In the genomic region with DNA sequence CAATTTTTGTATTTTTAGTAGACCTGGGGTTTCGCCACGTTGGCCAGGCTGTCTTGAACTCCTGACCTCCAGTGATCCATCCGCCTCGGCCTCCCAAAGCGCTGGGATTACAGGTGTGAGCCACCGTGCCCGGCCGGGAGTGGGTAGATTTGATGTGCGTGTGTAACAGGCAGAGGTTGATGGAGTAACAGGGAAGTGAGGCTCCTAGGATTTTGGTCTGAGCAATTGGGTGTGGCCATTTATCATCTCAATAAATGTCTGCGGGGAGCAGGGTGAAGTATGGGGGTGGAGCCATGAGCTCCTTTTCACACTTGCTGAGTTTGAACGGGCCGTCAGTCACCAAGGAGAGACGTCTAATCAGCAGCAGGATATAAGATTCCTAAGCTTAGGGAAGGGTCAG, we compare ENCODE assay signal across 12 cellular contexts. TPM values are rescaled to one million over a fixed set of nuclear protein-coding genes. Genes with fewer than 3 reads are reported as not detected.
DNase-seq lines count a peak whose midpoint lies in the region; ATAC-seq and TF ChIP-seq lines count a peak whose summit lies in the region.
"Had no signal": no experiment of that assay in that cellular context is flagged by ENCODE, and none has a peak within 500 bp of the region (broad histone marks: within the 10 kb centered on the region; RNA-seq: fewer than 3 reads in every experiment).

No MANE protein-coding gene starts in this region.

- H3K27me3 ChIP-seq in naive thymus-derived CD4-positive, alpha-beta T cell (ENCODE audit: control insufficient read depth in 2 of 2, insufficient read depth in 2 of 2, low read length in 2 of 2): no peaks in the 10 kb centered on the region
- H3K27me3 ChIP-seq: foreskin keratinocyte had no signal

- TF ChIP-seq CTCF in Calu3 (IDR thresholded peaks at IDR 0.05; ENCODE audit: unreplicated experiment): no peak
- no peak for TF ChIP-seq CTCF in brain (conservative IDR thresholded peaks at IDR 0.05)

- intact Hi-C loops in Calu3 (cut with micrococcal nuclease; ENCODE audit: unreplicated experiment): no loop called here
- intact Hi-C loops in naive thymus-derived CD4-positive, alpha-beta T cell (cut with micrococcal nuclease): loop anchor here (2.0 to 10.0 kb wide), 4 partner anchors 42 to 286 kb away; a partner anchor contains a TSS

- H3K4me3 Mint-ChIP-seq in Calu3 (ENCODE audit: low read depth, unreplicated experiment) (peak overlapping the region; percentile 92), brain (peak overlapping the region; percentile 93 to 96 (median 95))
- peak overlapping the region; percentile 59 to 93 (median 90) for H3K4me3 Mint-ChIP-seq in naive thymus-derived CD4-positive, alpha-beta T cell

- POLR2A ChIA-PET in naive thymus-derived CD4-positive, alpha-beta T cell (lab: Charles Lee): no interaction called here

- DNase-seq in Calu3: no peak
- peak; percentile 77 for DNase-seq in LoVo (ENCODE audit: low spot score)
- no peak for DNase-seq in naive thymus-derived CD4-positive, alpha-beta T cell
- DNase-seq in COLO829 (ENCODE audit: low spot score): no peak
- DNase-seq in AG08395 (ENCODE audit: low spot score): no peak
- DNase-seq: activated effector memory CD4-positive, alpha-beta T cell treated with Interleukin-2 at 50 U/mL for 16 hours; GF-D8; retina had no signal

- H3K36me3 ChIP-seq in naive thymus-derived CD4-positive, alpha-beta T cell (ENCODE audit: control insufficient read depth in 2 of 3, insufficient read depth in 3 of 3, low read length in 3 of 3): peaks cover 0 to 12% (median 0%) of the 10 kb centered on the region in 3 experiments

- H3K36me3 Mint-ChIP-seq in Calu3 (ENCODE audit: insufficient read depth, unreplicated experiment) (peaks cover 41% of the 10 kb centered on the region), brain (peaks cover 13% of the 10 kb centered on the region)
- H3K36me3 Mint-ChIP-seq in naive thymus-derived CD4-positive, alpha-beta T cell: peaks cover 0 to 15% (median 0%) of the 10 kb centered on the region in 5 donors

- CTCF ChIA-PET in Calu3 (lab: Charles Lee): no interaction called here
- CTCF ChIA-PET in naive thymus-derived CD4-positive, alpha-beta T cell (lab: Charles Lee): interaction anchor here (0.9 kb wide), 1 partner anchor 89 kb away, joined by 3 read pairs; no protein-coding TSS in a partner anchor

- H3K27me3 Mint-ChIP-seq in Calu3 (ENCODE audit: unreplicated experiment) (no peaks in the 10 kb centered on the region), brain (peaks cover 12% of the 10 kb centered on the region)
- peaks cover 0 to 4% (median 0%) of the 10 kb centered on the region in 5 donors for H3K27me3 Mint-ChIP-seq in naive thymus-derived CD4-positive, alpha-beta T cell

- H3K9me3 Mint-ChIP-seq in Calu3 (ENCODE audit: low read depth, unreplicated experiment) (no peaks in the 10 kb centered on the region), brain (peaks cover 0 to 3% (median 0%) of the 10 kb centered on the region in 5 experiments)
- H3K9me3 Mint-ChIP-seq in naive thymus-derived CD4-positive, alpha-beta T cell: peaks cover 0 to 6% (median 0%) of the 10 kb centered on the region in 11 donors

- ATAC-seq in naive thymus-derived CD4-positive, alpha-beta T cell: no peak
- ATAC-seq in HG02938 (IDR thresholded peaks at IDR 0.05; ENCODE audit: unreplicated experiment) (no peak), HG03520 (IDR thresholded peaks at IDR 0.05; ENCODE audit: unreplicated experiment) (no peak)

- H3K27ac ChIP-seq in naive thymus-derived CD4-positive, alpha-beta T cell (ENCODE audit: low read depth, low read length): no peak overlapping the region

- H3K4me1 ChIP-seq in naive thymus-derived CD4-positive, alpha-beta T cell (ENCODE audit: control insufficient read depth in 2 of 2, insufficient read depth in 2 of 2, low read length in 2 of 2): peaks cover 10 to 14% of the 10 kb centered on the region in 2 donors
- H3K4me1 ChIP-seq: foreskin keratinocyte had no signal

- H3K9me3 ChIP-seq in naive thymus-derived CD4-positive, alpha-beta T cell (ENCODE audit: control insufficient read depth in 2 of 3, low read length in 3 of 3): no peaks in the 10 kb centered on the region

- H3K27ac Mint-ChIP-seq in Calu3 (ENCODE audit: unreplicated experiment) (peak overlapping the region; percentile 87), brain (peak overlapping the region; percentile 88 to 97 (median 95))
- peak overlapping the region; percentile 65 to 93 (median 88) for H3K27ac Mint-ChIP-seq in naive thymus-derived CD4-positive, alpha-beta T cell

- H3K4me1 Mint-ChIP-seq in Calu3 (ENCODE audit: low read depth, unreplicated experiment) (peaks cover 20% of the 10 kb centered on the region), brain (peaks cover 46% of the 10 kb centered on the region)
- peaks cover 28 to 55% (median 49%) of the 10 kb centered on the region in 7 donors for H3K4me1 Mint-ChIP-seq in naive thymus-derived CD4-positive, alpha-beta T cell

- H3K4me3 ChIP-seq in naive thymus-derived CD4-positive, alpha-beta T cell (ENCODE audit: low read length): no peak overlapping the region

- no TSS peak for BruUV-seq in Calu3 (replicated peaks; lab: Mats Ljungman, UMichigan)

RNA-seq across cellular contexts. Expression of a gene that starts 1.2 kb away (rescaled TPM):
- 23.4 and 25.8 TPM in 2 replicates for total RNA-seq in Calu3 (2022)
- polyA plus RNA-seq in brain (ENCODE audit: insufficient read depth, low read depth, low replicate concordance): 51.7 TPM
- total RNA-seq in naive thymus-derived CD4-positive, alpha-beta T cell: 10 to 100 TPM; 17.8 to 44.1 (median 28.6) TPM
- 10 to 100 TPM; 14.0 to 29.9 TPM for polyA plus RNA-seq in naive thymus-derived CD4-positive, alpha-beta T cell

RNA-seq across cellular contexts. Expression of a gene that starts 3.2 kb away (rescaled TPM):
- total RNA-seq in Calu3 (2022): 4.7 and 5.8 TPM in 2 replicates
- 4.0 TPM for polyA plus RNA-seq in brain (ENCODE audit: insufficient read depth, low read depth, low replicate concordance)
- total RNA-seq in naive thymus-derived CD4-positive, alpha-beta T cell: 1 to 10 TPM; 1.6 to 3.1 (median 2.5) TPM
- under 1 TPM; 0.07 to 0.35 TPM for polyA plus RNA-seq in naive thymus-derived CD4-positive, alpha-beta T cell

RNA-seq across cellular contexts. Expression of a gene that starts 40.8 kb away (rescaled TPM):
- total RNA-seq in Calu3 (2022): 15.1 and 19.9 TPM in 2 replicates
- 52.4 TPM for polyA plus RNA-seq in brain (ENCODE audit: insufficient read depth, low read depth, low replicate concordance)
- 1 to 10 TPM in 4 of 5 experiments, under 1 TPM in 1; 0.56 to 4.7 (median 3.1) TPM for total RNA-seq in naive thymus-derived CD4-positive, alpha-beta T cell
- 1 to 10 TPM; 2.5 to 3.7 TPM for polyA plus RNA-seq in naive thymus-derived CD4-positive, alpha-beta T cell

RNA-seq across cellular contexts. Expression of a gene that starts 42.8 kb away (rescaled TPM):
- total RNA-seq in Calu3 (2022): 0.71 and 0.94 TPM in 2 replicates
- polyA plus RNA-seq in brain (ENCODE audit: insufficient read depth, low read depth, low replicate concordance): 5.8 TPM
- 1 to 10 TPM; 1.1 to 1.8 (median 1.5) TPM for total RNA-seq in naive thymus-derived CD4-positive, alpha-beta T cell
- under 1 TPM in 1 of 2 donors, not detected in 1; 0.78 TPM for polyA plus RNA-seq in naive thymus-derived CD4-positive, alpha-beta T cell

RNA-seq across cellular contexts. Expression of a gene that starts 43.1 kb away (rescaled TPM):
- total RNA-seq in Calu3 (2022): 128 and 129 TPM in 2 replicates
- 128 TPM for polyA plus RNA-seq in brain (ENCODE audit: insufficient read depth, low read depth, low replicate concordance)
- 100 to 1,000 TPM in 1 of 5 experiments, 10 to 100 TPM in 4; 72.5 to 196 (median 75.1) TPM for total RNA-seq in naive thymus-derived CD4-positive, alpha-beta T cell
- 100 to 1,000 TPM in 1 of 2 donors, 10 to 100 TPM in 1; 99.5 to 121 TPM for polyA plus RNA-seq in naive thymus-derived CD4-positive, alpha-beta T cell
